17 cellular contexts compared by ENCODE assay signal in genomic region chr3:134066539-134067310, GRCh38. TPM values are rescaled to one million over a fixed set of nuclear protein-coding genes. Genes with fewer than 3 reads are reported as not detected.
A peak's percentile ranks its signal among the peaks of the same experiment; 100 is the strongest.
DNase-seq lines count a peak whose midpoint lies in the region; ATAC-seq and TF ChIP-seq lines count a peak whose summit lies in the region.
"Had no signal": no experiment of that assay in that cellular context is flagged by ENCODE, and none has a peak within 500 bp of the region (broad histone marks: within the 10 kb centered on the region; RNA-seq: fewer than 3 reads in every experiment).

No MANE protein-coding gene starts in this region.

- no peak for DNase-seq in stimulated activated naive CD8-positive, alpha-beta T cell treated with anti-CD3 and anti-CD28 coated beads, Interleukin-15, amount 100 ng/mL, for 72 hours
- no peak for DNase-seq in stimulated activated naive CD8-positive, alpha-beta T cell treated with anti-CD3 and anti-CD28 coated beads, Interleukin-15, Interleukin-2, amounts not matched to agents 100 U/mL and 50 U/mL, for 24 hours
- DNase-seq in left ventricle myocardium superior (no peak), osteocyte (ENCODE audit: extremely low spot score, unreplicated experiment) (peak; percentile 73), aorta (no peak), HEK293T (ENCODE audit: extremely low spot score) (no peak), iPS-NIHi7 (ENCODE audit: extremely low spot score) (no peak)
- DNase-seq: ACHN; activated T-cell treated with anti-CD3 and anti-CD28 coated beads, Interleukin-2, amount 50 U/mL, for 1 hour; NCI-H2081 treated with DMSO at 0.1 percent for 48 hours; NCI-H774; RPMI8226; stimulated activated CD4-positive, alpha-beta T cell treated with anti-CD3 and anti-CD28 coated beads, Interleukin-2, amount 100 ng/mL, for 48 hours had no signal

- no peaks in the 10 kb centered on the region for H3K27me3 Mint-ChIP-seq in stimulated activated naive CD8-positive, alpha-beta T cell treated with anti-CD3 and anti-CD28 coated beads, Interleukin-15, amount 100 ng/mL, for 72 hours
- H3K27me3 Mint-ChIP-seq in osteocyte (ENCODE audit: unreplicated experiment) = no peaks in the 10 kb centered on the region
- H3K27me3 Mint-ChIP-seq: dendritic cell treated with granulocyte-macrophage colony-stimulating factor and Interleukin-4, amounts not matched to agents 40 ng/mL and 50 ng/mL, for 4 days had no signal

- H3K4me3 ChIP-seq in aorta (ENCODE audit: low read length in 2 of 2) = no peak overlapping the region

- H3K27me3 ChIP-seq in aorta (ENCODE audit: control insufficient read depth in 1 of 2, insufficient read depth in 2 of 2, low read length in 1 of 2) = no peaks in the 10 kb centered on the region

- H3K4me3 Mint-ChIP-seq in stimulated activated naive CD8-positive, alpha-beta T cell treated with anti-CD3 and anti-CD28 coated beads, Interleukin-15, amount 100 ng/mL, for 72 hours = no peak overlapping the region
- H3K4me3 Mint-ChIP-seq in osteocyte (ENCODE audit: unreplicated experiment) = no peak overlapping the region
- H3K4me3 Mint-ChIP-seq: dendritic cell treated with granulocyte-macrophage colony-stimulating factor and Interleukin-4, amounts not matched to agents 40 ng/mL and 50 ng/mL, for 4 days; T-helper 1 cell treated with Interleukin-12 subunit alpha and Interleukin-12 subunit beta and Interleukin-4 antibody, amounts not matched to agents 30 μg/mL and 1 μg/mL, for 36 hours had no signal

- WGBS in aorta, 2 donors = 72 to 76% methylated on average over 6 of the region's 6 CpGs

- ATAC-seq in stimulated activated naive CD8-positive, alpha-beta T cell treated with anti-CD3 and anti-CD28 coated beads, Interleukin-15, amount 100 ng/mL, for 72 hours = peak; percentile 3
- no peak for ATAC-seq in stimulated activated naive CD8-positive, alpha-beta T cell treated with anti-CD3 and anti-CD28 coated beads, Interleukin-15, Interleukin-2, amounts not matched to agents 100 U/mL and 50 U/mL, for 24 hours
- ATAC-seq in left ventricle myocardium superior = peak; percentile 54
- peak; percentile 61 for ATAC-seq in aorta (ENCODE audit: low FRiP score)
- ATAC-seq in HG03039 (IDR thresholded peaks at IDR 0.05; ENCODE audit: unreplicated experiment) = no peak
- ATAC-seq: activated CD4-positive, CD25-positive, alpha-beta regulatory T cell treated with anti-CD3 and anti-CD28 coated beads, Interleukin-2, amount 50 U/mL, for 24 hours had no signal

- no peak overlapping the region for H3K27ac ChIP-seq in aorta (ENCODE audit: low read depth in 1 of 2, low read length in 2 of 2)

- no peaks in the 10 kb centered on the region for H3K9me3 Mint-ChIP-seq in stimulated activated naive CD8-positive, alpha-beta T cell treated with anti-CD3 and anti-CD28 coated beads, Interleukin-15, amount 100 ng/mL, for 72 hours
- no peaks in the 10 kb centered on the region for H3K9me3 Mint-ChIP-seq in osteocyte (ENCODE audit: unreplicated experiment)
- H3K9me3 Mint-ChIP-seq: dendritic cell treated with granulocyte-macrophage colony-stimulating factor and Interleukin-4, amounts not matched to agents 40 ng/mL and 50 ng/mL, for 4 days; T-helper 1 cell treated with Interleukin-12 subunit alpha and Interleukin-12 subunit beta and Interleukin-4 antibody, amounts not matched to agents 30 μg/mL and 1 μg/mL, for 36 hours had no signal

- H3K9me3 ChIP-seq in aorta (ENCODE audit: control insufficient read depth, low read length) = no peaks in the 10 kb centered on the region

- no peak overlapping the region for H3K27ac Mint-ChIP-seq in stimulated activated naive CD8-positive, alpha-beta T cell treated with anti-CD3 and anti-CD28 coated beads, Interleukin-15, amount 100 ng/mL, for 72 hours
- peak overlapping the region; percentile 60 for H3K27ac Mint-ChIP-seq in osteocyte (ENCODE audit: unreplicated experiment)
- H3K27ac Mint-ChIP-seq: dendritic cell treated with granulocyte-macrophage colony-stimulating factor and Interleukin-4, amounts not matched to agents 40 ng/mL and 50 ng/mL, for 4 days; T-helper 1 cell treated with Interleukin-12 subunit alpha and Interleukin-12 subunit beta and Interleukin-4 antibody, amounts not matched to agents 30 μg/mL and 1 μg/mL, for 36 hours had no signal

- no peaks in the 10 kb centered on the region for H3K36me3 Mint-ChIP-seq in osteocyte (ENCODE audit: unreplicated experiment)

- intact Hi-C loops in left ventricle myocardium superior (cut with micrococcal nuclease) = no loop called here
- intact Hi-C loops in aorta (cut with DNase I) = no loop called here

- H3K36me3 ChIP-seq in aorta (ENCODE audit: control insufficient read depth in 1 of 2, insufficient read depth in 2 of 2, low read length in 1 of 2) = no peaks in the 10 kb centered on the region

- no peak for TF ChIP-seq CTCF in osteocyte (IDR thresholded peaks at IDR 0.05)

- CTCF ChIA-PET in HEK293T (lab: Yijun Ruan, JAX) = no interaction called here

- no peaks in the 10 kb centered on the region for H3K4me1 Mint-ChIP-seq in stimulated activated naive CD8-positive, alpha-beta T cell treated with anti-CD3 and anti-CD28 coated beads, Interleukin-15, amount 100 ng/mL, for 72 hours
- peaks cover 39% of the 10 kb centered on the region for H3K4me1 Mint-ChIP-seq in osteocyte (ENCODE audit: unreplicated experiment)

- no peaks in the 10 kb centered on the region for H3K4me1 ChIP-seq in aorta (ENCODE audit: control insufficient read depth in 1 of 2, insufficient read depth in 2 of 2, low read length in 2 of 2)

- POLR2A ChIA-PET in HEK293T (lab: Yijun Ruan, JAX) = no interaction called here

TF ChIP-seq in HEK293T, 16 proteins besides CTCF, POLR2A, EP300 and RAD21:
- TF ChIP-seq ELF4 (IDR thresholded peaks at IDR 0.05) = no peak
- TF ChIP-seq BHLHE40 (IDR thresholded peaks at IDR 0.05; ENCODE audit: borderline replicate concordance) = no peak
- TF ChIP-seq FOXA1 (IDR thresholded peaks at IDR 0.05) = no peak
- TF ChIP-seq CTBP1 (IDR thresholded peaks at IDR 0.05; ENCODE audit: borderline replicate concordance) = no peak
- TF ChIP-seq FOXK2 (IDR thresholded peaks at IDR 0.05) = no peak
- no peak for TF ChIP-seq TARDBP (IDR thresholded peaks at IDR 0.05)
- TF ChIP-seq SP1 (IDR thresholded peaks at IDR 0.05) = no peak
- TF ChIP-seq L3MBTL2 (conservative IDR thresholded peaks at IDR 0.05) = no peak
- no peak for TF ChIP-seq HDGF (IDR thresholded peaks at IDR 0.05; ENCODE audit: borderline replicate concordance)
- no peak for TF ChIP-seq LEF1 (IDR thresholded peaks at IDR 0.05; ENCODE audit: borderline replicate concordance)
- TF ChIP-seq PKNOX1 (IDR thresholded peaks at IDR 0.05) = no peak
- TF ChIP-seq ARNT (IDR thresholded peaks at IDR 0.05) = no peak
- TF ChIP-seq ZNF384 (IDR thresholded peaks at IDR 0.05) = no peak
- no peak for TF ChIP-seq SUZ12 (IDR thresholded peaks at IDR 0.05)
- TF ChIP-seq NFRKB (IDR thresholded peaks at IDR 0.05) = no peak
- TF ChIP-seq FOXM1 (IDR thresholded peaks at IDR 0.05; ENCODE audit: borderline replicate concordance) = no peak

RNA-seq across cellular contexts. Expression of gene SLCO2A1, which starts 37.0 kb away (rescaled TPM):
- total RNA-seq in left ventricle myocardium superior (11.6 TPM), osteocyte (9.8 and 10.7 TPM in 2 replicates), aorta (100 to 1,000 TPM in 1 of 2 donors, 10 to 100 TPM in 1; 96.8 to 101 TPM)
- 1 to 10 TPM in 1 of 2 donors, under 1 TPM in 1; 0.25 to 2.8 TPM for polyA plus RNA-seq in aorta

Comparison
In these comparisons a context has a peak if more than half of its experiments do, and no peak if none do; other contexts are left out.
1. ATAC-seq: peak in stimulated activated naive CD8-positive, alpha-beta T cell treated with anti-CD3 and anti-CD28 coated beads, Interleukin-15, amount 100 ng/mL, for 72 hours (single experiment), left ventricle myocardium superior (single experiment) and aorta (single experiment); none in stimulated activated naive CD8-positive, alpha-beta T cell treated with anti-CD3 and anti-CD28 coated beads, Interleukin-15, Interleukin-2, amounts not matched to agents 100 U/mL and 50 U/mL, for 24 hours (single experiment) and HG03039 (single experiment).